ENCODE assay signal across 1 cellular context in genomic region chr16:3347586-3347985, GRCh38.
TF ChIP-seq lines count a peak whose summit lies in the region.

No MANE protein-coding gene starts in this region.

TF ChIP-seq in HepG2, 621 proteins besides CTCF, POLR2A, EP300 and RAD21:
- TF ChIP-seq, protein P1, sequence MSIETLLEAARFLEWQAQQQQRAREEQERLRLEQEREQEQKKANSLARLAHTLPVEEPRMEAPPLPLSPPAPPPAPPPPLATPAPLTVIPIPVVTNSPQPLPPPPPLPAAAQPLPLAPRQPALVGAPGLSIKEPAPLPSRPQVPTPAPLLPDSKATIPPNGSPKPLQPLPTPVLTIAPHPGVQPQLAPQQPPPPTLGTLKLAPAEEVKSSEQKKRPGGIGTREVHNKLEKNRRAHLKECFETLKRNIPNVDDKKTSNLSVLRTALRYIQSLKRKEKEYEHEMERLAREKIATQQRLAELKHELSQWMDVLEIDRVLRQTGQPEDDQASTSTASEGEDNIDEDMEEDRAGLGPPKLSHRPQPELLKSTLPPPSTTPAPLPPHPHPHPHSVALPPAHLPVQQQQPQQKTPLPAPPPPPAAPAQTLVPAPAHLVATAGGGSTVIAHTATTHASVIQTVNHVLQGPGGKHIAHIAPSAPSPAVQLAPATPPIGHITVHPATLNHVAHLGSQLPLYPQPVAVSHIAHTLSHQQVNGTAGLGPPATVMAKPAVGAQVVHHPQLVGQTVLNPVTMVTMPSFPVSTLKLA (IDR thresholded peaks at IDR 0.05) = peak; percentile 91
- TF ChIP-seq DBP (CRISPR knock-in tag; IDR thresholded peaks at IDR 0.05; ENCODE audit: not compliant biosample characterization) (no peak), SP1 (IDR thresholded peaks at IDR 0.05) (no peak), SP1 (CRISPR knock-in tag; IDR thresholded peaks at IDR 0.05) (no peak), LRRFIP1 (CRISPR knock-in tag; conservative IDR thresholded peaks at IDR 0.05) (no peak)
